ENCODE assay signal across 9 cellular contexts in genomic region chr4:164935363-164935762, GRCh38. TPM values are rescaled to one million over a fixed set of nuclear protein-coding genes. Genes with fewer than 3 reads are reported as not detected.
DNase-seq lines count a peak whose midpoint lies in the region; ATAC-seq and TF ChIP-seq lines count a peak whose summit lies in the region.
"Had no signal": no experiment of that assay in that cellular context is flagged by ENCODE, and none has a peak within 500 bp of the region (broad histone marks: within the 10 kb centered on the region; RNA-seq: fewer than 3 reads in every experiment).

No MANE protein-coding gene starts in this region.

- H3K27me3 ChIP-seq in upper lobe of right lung: no peaks in the 10 kb centered on the region
- no peaks in the 10 kb centered on the region for H3K27me3 ChIP-seq in naive thymus-derived CD4-positive, alpha-beta T cell (ENCODE audit: control insufficient read depth in 2 of 2, insufficient read depth in 2 of 2, low read length in 2 of 2)
- H3K27me3 ChIP-seq in adrenal gland: no peaks in the 10 kb centered on the region

- peaks cover 6 to 69% (median 29%) of the 10 kb centered on the region in 5 donors for H3K27me3 Mint-ChIP-seq in naive thymus-derived CD4-positive, alpha-beta T cell

- no peak overlapping the region for H3K4me3 Mint-ChIP-seq in naive thymus-derived CD4-positive, alpha-beta T cell
- H3K4me3 Mint-ChIP-seq: T-helper 1 cell treated with Interleukin-12 subunit alpha and Interleukin-12 subunit beta and Interleukin-4 antibody, amounts not matched to agents 30 μg/mL and 1 μg/mL, for 36 hours had no signal

- TF ChIP-seq CTCF in upper lobe of right lung (IDR thresholded peaks at IDR 0.05) (no peak), adrenal gland (IDR thresholded peaks at IDR 0.05) (no peak)

- intact Hi-C loops in upper lobe of right lung (cut with DNase I) (no loop called here), adrenal gland (cut with DNase I) (no loop called here)
- intact Hi-C loops in naive thymus-derived CD4-positive, alpha-beta T cell (cut with micrococcal nuclease): no loop called here

- 25 to 67% (median 53%) methylated on average over 1 of the region's 1 CpG for WGBS in adrenal gland, 4 donors

- no peaks in the 10 kb centered on the region for H3K4me1 Mint-ChIP-seq in naive thymus-derived CD4-positive, alpha-beta T cell

- H3K4me1 ChIP-seq in upper lobe of right lung (no peaks in the 10 kb centered on the region), adrenal gland (replicated peaks in 1 of 2) (no peaks in the 10 kb centered on the region)
- H3K4me1 ChIP-seq in naive thymus-derived CD4-positive, alpha-beta T cell (ENCODE audit: control insufficient read depth in 2 of 2, insufficient read depth in 2 of 2, low read length in 2 of 2): no peaks in the 10 kb centered on the region

- H3K27ac ChIP-seq in upper lobe of right lung (no peak overlapping the region), adrenal gland (no peak overlapping the region)
- no peak overlapping the region for H3K27ac ChIP-seq in naive thymus-derived CD4-positive, alpha-beta T cell (ENCODE audit: low read depth, low read length)

- DNase-seq in EH (ENCODE audit: low read depth) (peak; percentile 16), upper lobe of right lung (no peak), NCI-H2227 treated with DMSO at 0.1 percent for 48 hours (lab: John Stamatoyannopoulos, UW) (no peak), adrenal gland (no peak)
- no peak for DNase-seq in naive thymus-derived CD4-positive, alpha-beta T cell

- H3K4me3 ChIP-seq in upper lobe of right lung (no peak overlapping the region), adrenal gland (no peak overlapping the region)
- no peak overlapping the region for H3K4me3 ChIP-seq in naive thymus-derived CD4-positive, alpha-beta T cell (ENCODE audit: low read length)

- CTCF ChIA-PET in naive thymus-derived CD4-positive, alpha-beta T cell (lab: Charles Lee): no interaction called here

- H3K36me3 Mint-ChIP-seq in naive thymus-derived CD4-positive, alpha-beta T cell: no peaks in the 10 kb centered on the region

- POLR2A ChIA-PET in naive thymus-derived CD4-positive, alpha-beta T cell (lab: Charles Lee): no interaction called here

- H3K9me3 Mint-ChIP-seq in naive thymus-derived CD4-positive, alpha-beta T cell: peaks cover 0 to 1% (median 0%) of the 10 kb centered on the region in 11 donors
- H3K9me3 Mint-ChIP-seq: T-helper 1 cell treated with Interleukin-12 subunit alpha and Interleukin-12 subunit beta and Interleukin-4 antibody, amounts not matched to agents 30 μg/mL and 1 μg/mL, for 36 hours had no signal

- ATAC-seq in GM19452 (IDR thresholded peaks at IDR 0.05; ENCODE audit: unreplicated experiment) (peak; percentile 54), HG03103 (IDR thresholded peaks at IDR 0.05; ENCODE audit: low read depth, unreplicated experiment) (peak; percentile 45), SK-N-SH treated with all-trans-retinoic acid at 6 μM for 48 hours (peak; percentile 49; the same call in 2 of the 3 replicates), upper lobe of right lung (no peak)
- ATAC-seq in naive thymus-derived CD4-positive, alpha-beta T cell: no peak

- H3K36me3 ChIP-seq in upper lobe of right lung (no peaks in the 10 kb centered on the region), adrenal gland (replicated peaks in 1 of 2) (no peaks in the 10 kb centered on the region)
- no peaks in the 10 kb centered on the region for H3K36me3 ChIP-seq in naive thymus-derived CD4-positive, alpha-beta T cell (ENCODE audit: control insufficient read depth in 2 of 3, insufficient read depth in 3 of 3, low read length in 3 of 3)

- H3K27ac Mint-ChIP-seq in naive thymus-derived CD4-positive, alpha-beta T cell: no peak overlapping the region
- H3K27ac Mint-ChIP-seq: T-helper 1 cell treated with Interleukin-12 subunit alpha and Interleukin-12 subunit beta and Interleukin-4 antibody, amounts not matched to agents 30 μg/mL and 1 μg/mL, for 36 hours had no signal

- H3K9me3 ChIP-seq in upper lobe of right lung: no peaks in the 10 kb centered on the region
- no peaks in the 10 kb centered on the region for H3K9me3 ChIP-seq in naive thymus-derived CD4-positive, alpha-beta T cell (ENCODE audit: control insufficient read depth in 2 of 3, low read length in 3 of 3)
- no peaks in the 10 kb centered on the region for H3K9me3 ChIP-seq in adrenal gland (replicated peaks in 1 of 3)

- no peak for TF ChIP-seq POLR2A in adrenal gland (IDR thresholded peaks at IDR 0.05)

TF ChIP-seq in SK-N-SH treated with all-trans-retinoic acid at 6 μM for 48 hours, 23 proteins besides CTCF, POLR2A, EP300 and RAD21:
- TF ChIP-seq ARNTL (CRISPR knock-in tag; IDR thresholded peaks at IDR 0.05; ENCODE audit: borderline replicate concordance, low read depth): no peak
- TF ChIP-seq PATZ1 (CRISPR knock-in tag; IDR thresholded peaks at IDR 0.05; ENCODE audit: borderline replicate concordance): no peak

RNA-seq across cellular contexts. Expression of gene TRIM61, which starts 42.1 kb away (rescaled TPM):
- total RNA-seq in upper lobe of right lung (1.2 TPM), adrenal gland (1 to 10 TPM in 7 of 8 donors, under 1 TPM in 1; 0.57 to 7.6 (median 2.9) TPM)
- total RNA-seq in naive thymus-derived CD4-positive, alpha-beta T cell: 1 to 10 TPM in 3 of 5 experiments, under 1 TPM in 2; 0.34 to 4.0 (median 1.1) TPM
- 1 to 10 TPM in 1 of 2 donors, under 1 TPM in 1; 0.53 to 1.6 TPM for polyA plus RNA-seq in naive thymus-derived CD4-positive, alpha-beta T cell
- polyA plus RNA-seq in adrenal gland: 1 to 10 TPM; 1.4 to 2.7 (median 1.5) TPM

RNA-seq across cellular contexts. Expression of gene APELA, which starts 58.4 kb away (rescaled TPM):
- total RNA-seq in upper lobe of right lung: not detected
- total RNA-seq in naive thymus-derived CD4-positive, alpha-beta T cell: not detected
- not detected for polyA plus RNA-seq in naive thymus-derived CD4-positive, alpha-beta T cell
- total RNA-seq in adrenal gland: not detected
- polyA plus RNA-seq in adrenal gland: not detected

Comparison
In these comparisons a context has a peak if more than half of its experiments do, and no peak if none do; other contexts are left out.
1. ATAC-seq: peak in GM19452 (single experiment), HG03103 (single experiment) and SK-N-SH treated with all-trans-retinoic acid at 6 μM for 48 hours (single experiment); none in upper lobe of right lung (single experiment) and naive thymus-derived CD4-positive, alpha-beta T cell (single experiment).